Comparison of ENCODE assay signal across 8 cellular contexts in genomic region chr15:60408438-60409105, GRCh38. TPM values are rescaled to one million over a fixed set of nuclear protein-coding genes. Genes with fewer than 3 reads are reported as not detected.
DNase-seq lines count a peak whose midpoint lies in the region; ATAC-seq and TF ChIP-seq lines count a peak whose summit lies in the region.

No MANE protein-coding gene starts in this region.

- H3K4me3 ChIP-seq in CD4-positive, alpha-beta memory T cell (ENCODE audit: low read length in 2 of 2): no peak overlapping the region
- H3K4me3 ChIP-seq in adrenal gland: no peak overlapping the region

- H3K36me3 ChIP-seq in CD4-positive, alpha-beta memory T cell (ENCODE audit: insufficient read depth, low read length): no peaks in the 10 kb centered on the region
- H3K36me3 ChIP-seq in adrenal gland (replicated peaks in 1 of 2): no peaks in the 10 kb centered on the region

- TF ChIP-seq POLR2A in adrenal gland (IDR thresholded peaks at IDR 0.05): no peak

- H3K27me3 ChIP-seq in CD4-positive, alpha-beta memory T cell (ENCODE audit: insufficient read depth, low read length): no peaks in the 10 kb centered on the region
- no peaks in the 10 kb centered on the region for H3K27me3 ChIP-seq in adrenal gland

- peak in 4 of 5 donors; percentile 17 to 40 (median 31) for DNase-seq in CD4-positive, alpha-beta memory T cell
- DNase-seq in SKM-1 treated with dmso at 0.1 percent for 144 hours (lab: John Stamatoyannopoulos, UW; ENCODE audit: unreplicated experiment) (peak; percentile 90), immature natural killer cell (peak; percentile 22 to 32 (median 26)), adrenal gland (no peak), activated gamma-delta T cell (lab: John Stamatoyannopoulos, UW) (no peak), islet precursor cell (no peak)

- no peaks in the 10 kb centered on the region for H3K27me3 Mint-ChIP-seq in CD4-positive, alpha-beta memory T cell
- H3K27me3 Mint-ChIP-seq in immature natural killer cell (ENCODE audit: low read depth in 3 of 3): peaks cover 0 to 1% (median 0%) of the 10 kb centered on the region in 3 donors

- TF ChIP-seq CTCF in adrenal gland (IDR thresholded peaks at IDR 0.05): no peak

- H3K27ac ChIP-seq in CD4-positive, alpha-beta memory T cell (ENCODE audit: low read depth, low read length): no peak overlapping the region
- peak overlapping the region in 1 of 5 donors; percentile 57 for H3K27ac ChIP-seq in adrenal gland

- H3K36me3 Mint-ChIP-seq in CD4-positive, alpha-beta memory T cell: no peaks in the 10 kb centered on the region
- H3K36me3 Mint-ChIP-seq in immature natural killer cell: no peaks in the 10 kb centered on the region

- no peaks in the 10 kb centered on the region for H3K9me3 Mint-ChIP-seq in CD4-positive, alpha-beta memory T cell
- H3K9me3 Mint-ChIP-seq in immature natural killer cell: no peaks in the 10 kb centered on the region

- H3K4me3 Mint-ChIP-seq in CD4-positive, alpha-beta memory T cell: peak overlapping the region in 6 of 8 donors; percentile 27 to 83 (median 65)
- peak overlapping the region; percentile 4 to 73 (median 36) for H3K4me3 Mint-ChIP-seq in immature natural killer cell

- no peaks in the 10 kb centered on the region for H3K9me3 ChIP-seq in CD4-positive, alpha-beta memory T cell (ENCODE audit: control insufficient read depth in 1 of 2, low read length in 2 of 2)
- H3K9me3 ChIP-seq in adrenal gland (replicated peaks in 1 of 3): no peaks in the 10 kb centered on the region

- intact Hi-C loops in CD4-positive, alpha-beta memory T cell (cut with micrococcal nuclease): loop anchor here (2.0 kb wide), 1 partner anchor 14 kb away; no protein-coding TSS in a partner anchor
- intact Hi-C loops in adrenal gland (cut with DNase I): no loop called here

- H3K27ac Mint-ChIP-seq in CD4-positive, alpha-beta memory T cell: peak overlapping the region; percentile 8 to 93 (median 77)
- H3K27ac Mint-ChIP-seq in immature natural killer cell: peak overlapping the region; percentile 33 to 91 (median 82)

- H3K4me1 ChIP-seq in CD4-positive, alpha-beta memory T cell (ENCODE audit: insufficient read depth, low read length): peaks cover 19% of the 10 kb centered on the region
- H3K4me1 ChIP-seq in adrenal gland (replicated peaks in 1 of 2): peaks cover 9 to 19% of the 10 kb centered on the region in 2 donors

- peaks cover 11 to 21% (median 14%) of the 10 kb centered on the region in 4 donors for H3K4me1 Mint-ChIP-seq in CD4-positive, alpha-beta memory T cell
- H3K4me1 Mint-ChIP-seq in immature natural killer cell: peaks cover 18 to 29% of the 10 kb centered on the region in 2 donors

- CTCF ChIA-PET in CD4-positive, alpha-beta memory T cell (lab: Charles Lee; ENCODE audit: partially characterized antibody): interaction anchor here (0.6 to 1.6 kb wide), 4 partner anchors 9 to 417 kb away, joined by 3 to 5 read pairs (median 3); no protein-coding TSS in a partner anchor

- peak; percentile 50 for ATAC-seq in HG02885 (IDR thresholded peaks at IDR 0.05; ENCODE audit: poor library complexity, unreplicated experiment)
- ATAC-seq in HG02642 (IDR thresholded peaks at IDR 0.05; ENCODE audit: poor library complexity, unreplicated experiment): no peak

- POLR2A ChIA-PET in CD4-positive, alpha-beta memory T cell (lab: Charles Lee; ENCODE audit: partially characterized antibody): interaction anchor here (0.6 to 6.5 kb wide), 6 partner anchors 9 to 71 kb away, joined by 3 to 68 read pairs (median 4); partner anchors contain the start of gene ANXA2

RNA-seq across cellular contexts. Expression of gene ANXA2, which starts 10.8 kb away (rescaled TPM):
- total RNA-seq in CD4-positive, alpha-beta memory T cell: 100 to 1,000 TPM; 148 to 160 TPM
- 100 to 1,000 TPM; 561 to 682 TPM for polyA plus RNA-seq in CD4-positive, alpha-beta memory T cell
- 100 to 1,000 TPM; 358 to 849 (median 423) TPM for polyA plus RNA-seq in immature natural killer cell
- total RNA-seq in adrenal gland: 100 to 1,000 TPM; 335 to 733 (median 482) TPM
- polyA plus RNA-seq in adrenal gland: 1,000 to 10,000 TPM in 1 of 3 donors, 100 to 1,000 TPM in 2; 314 to 1,002 (median 476) TPM

Comparison
In these comparisons a context has a peak if more than half of its experiments do, and no peak if none do; other contexts are left out.
1. DNase-seq: peak in CD4-positive, alpha-beta memory T cell (4 of 5), SKM-1 treated with dmso at 0.1 percent for 144 hours (single experiment) and immature natural killer cell (3 of 3); none in adrenal gland (0 of 7), activated gamma-delta T cell (single experiment) and islet precursor cell (single experiment).